13 cellular contexts compared by ENCODE assay signal in genomic region chr3:107589454-107589853, GRCh38.
DNase-seq lines count a peak whose midpoint lies in the region; ATAC-seq and TF ChIP-seq lines count a peak whose summit lies in the region.
"Had no signal": no experiment of that assay in that cellular context is flagged by ENCODE, and none has a peak within 500 bp of the region (broad histone marks: within the 10 kb centered on the region; RNA-seq: fewer than 3 reads in every experiment).

No MANE protein-coding gene starts in this region.

- no peak for TF ChIP-seq CTCF in right lobe of liver (IDR thresholded peaks at IDR 0.05)

- H3K4me3 Mint-ChIP-seq in activated T-helper 17 cell treated with anti-CD3 and anti-CD28 coated beads, Interleukin-2, amount 50 U/mL, for 72 hours = peak overlapping the region; percentile 42
- H3K4me3 Mint-ChIP-seq: CD8-positive, alpha-beta memory T cell had no signal

- DNase-seq in left ventricle myocardium superior (no peak), NCI-H1092 (lab: John Stamatoyannopoulos, UW) (no peak), right lobe of liver (no peak)
- DNase-seq: anterior cingulate cortex; CD8-positive, alpha-beta memory T cell; GDM1; islet precursor cell had no signal

- H3K36me3 ChIP-seq in right lobe of liver = no peaks in the 10 kb centered on the region

- H3K27me3 ChIP-seq in right lobe of liver = no peaks in the 10 kb centered on the region

- H3K27ac ChIP-seq in right lobe of liver = no peak overlapping the region
- H3K27ac ChIP-seq: HL-60 had no signal

- peaks cover 23% of the 10 kb centered on the region for H3K4me1 Mint-ChIP-seq in activated T-helper 17 cell treated with anti-CD3 and anti-CD28 coated beads, Interleukin-2, amount 50 U/mL, for 72 hours

- no peaks in the 10 kb centered on the region for H3K9me3 Mint-ChIP-seq in activated T-helper 17 cell treated with anti-CD3 and anti-CD28 coated beads, Interleukin-2, amount 50 U/mL, for 72 hours
- H3K9me3 Mint-ChIP-seq: CD8-positive, alpha-beta memory T cell had no signal

- peak; percentile 75 for ATAC-seq in GM18861 (IDR thresholded peaks at IDR 0.05; ENCODE audit: unreplicated experiment)
- ATAC-seq in GM21360 (IDR thresholded peaks at IDR 0.05; ENCODE audit: unreplicated experiment) = peak; percentile 76
- ATAC-seq in HG03060 (IDR thresholded peaks at IDR 0.05; ENCODE audit: low read depth, unreplicated experiment) = peak; percentile 80
- ATAC-seq in activated T-helper 17 cell treated with anti-CD3 and anti-CD28 coated beads, Interleukin-2, amount 50 U/mL, for 72 hours (replicated peaks) = peak; percentile 96
- no peak for ATAC-seq in left ventricle myocardium superior
- no peak for ATAC-seq in HG03520 (IDR thresholded peaks at IDR 0.05; ENCODE audit: unreplicated experiment)
- no peak for ATAC-seq in right lobe of liver

- no peak overlapping the region for H3K4me3 ChIP-seq in right lobe of liver

- WGBS in right lobe of liver (ENCODE audit: insufficient coverage, low coverage, low lambda C conversion rate, missing lambda C conversion rate) = 78% methylated on average over 1 of the region's 1 CpG

- H3K36me3 Mint-ChIP-seq in activated T-helper 17 cell treated with anti-CD3 and anti-CD28 coated beads, Interleukin-2, amount 50 U/mL, for 72 hours (ENCODE audit: low read depth) = no peaks in the 10 kb centered on the region

- H3K9me3 ChIP-seq in right lobe of liver = no peaks in the 10 kb centered on the region

- H3K27ac Mint-ChIP-seq in activated T-helper 17 cell treated with anti-CD3 and anti-CD28 coated beads, Interleukin-2, amount 50 U/mL, for 72 hours = peak overlapping the region; percentile 67

- intact Hi-C loops in left ventricle myocardium superior (cut with micrococcal nuclease) = no loop called here
- intact Hi-C loops in right lobe of liver (cut with DNase I) = no loop called here

- no peaks in the 10 kb centered on the region for H3K27me3 Mint-ChIP-seq in activated T-helper 17 cell treated with anti-CD3 and anti-CD28 coated beads, Interleukin-2, amount 50 U/mL, for 72 hours
- H3K27me3 Mint-ChIP-seq: CD8-positive, alpha-beta memory T cell had no signal

- TF ChIP-seq POLR2A in right lobe of liver (IDR thresholded peaks at IDR 0.05) = no peak

- H3K4me1 ChIP-seq in right lobe of liver = no peaks in the 10 kb centered on the region

Comparison
In these comparisons a context has a peak if more than half of its experiments do, and no peak if none do; other contexts are left out.
1. ATAC-seq: peak in GM18861 (single experiment), GM21360 (single experiment), HG03060 (single experiment) and activated T-helper 17 cell treated with anti-CD3 and anti-CD28 coated beads, Interleukin-2, amount 50 U/mL, for 72 hours (single experiment); none in left ventricle myocardium superior (single experiment), HG03520 (single experiment) and right lobe of liver (0 of 4).